Comparison of ENCODE assay signal across 10 cellular contexts in genomic region chr1:178004926-178005391, GRCh38. TPM values are rescaled to one million over a fixed set of nuclear protein-coding genes. Genes with fewer than 3 reads are reported as not detected.
DNase-seq lines count a peak whose midpoint lies in the region; ATAC-seq, FAIRE-seq and TF ChIP-seq lines count a peak whose summit lies in the region.
"Had no signal": no experiment of that assay in that cellular context is flagged by ENCODE, and none has a peak within 500 bp of the region (broad histone marks: within the 10 kb centered on the region; RNA-seq: fewer than 3 reads in every experiment).

No MANE protein-coding gene starts in this region.

- no peaks in the 10 kb centered on the region for H3K27me3 Mint-ChIP-seq in astrocyte (ENCODE audit: low read depth, unreplicated experiment)
- H3K27me3 Mint-ChIP-seq in stimulated activated naive B cell treated with anti-CD40 and anti-IgM and Interleukin-4, amounts not matched to agents 10 μg/mL and 1 μg/mL and 100 μg/mL, for 72 hours, result peaks cover 8 to 16% of the 10 kb centered on the region in 2 donors

- peaks cover 11% of the 10 kb centered on the region for H3K4me1 Mint-ChIP-seq in astrocyte (ENCODE audit: low read depth, unreplicated experiment)
- no peaks in the 10 kb centered on the region for H3K4me1 Mint-ChIP-seq in stimulated activated naive B cell treated with anti-CD40 and anti-IgM and Interleukin-4, amounts not matched to agents 10 μg/mL and 1 μg/mL and 100 μg/mL, for 72 hours

- H3K27me3 ChIP-seq in astrocyte (ENCODE audit: insufficient read depth, low read length) (no peaks in the 10 kb centered on the region), vagina (no peaks in the 10 kb centered on the region), body of pancreas (no peaks in the 10 kb centered on the region)
- H3K27me3 ChIP-seq: thyroid gland had no signal

- no peaks in the 10 kb centered on the region for H3K36me3 ChIP-seq in astrocyte (ENCODE audit: insufficient read depth, low read length)
- H3K36me3 ChIP-seq in vagina, result peaks cover 0 to 5% of the 10 kb centered on the region in 2 donors
- no peaks in the 10 kb centered on the region for H3K36me3 ChIP-seq in body of pancreas (replicated peaks in 1 of 2; ENCODE audit: insufficient read depth in 1 of 2, low read depth in 2 of 2)
- H3K36me3 ChIP-seq: thyroid gland had no signal

- peak; percentile 99 for FAIRE-seq in astrocyte (lab: Jason Lieb, UNC)

- no peaks in the 10 kb centered on the region for H3K9me3 ChIP-seq in astrocyte (ENCODE audit: insufficient read depth, low read depth, low read length)
- no peaks in the 10 kb centered on the region for H3K9me3 ChIP-seq in vagina
- H3K9me3 ChIP-seq in body of pancreas, result no peaks in the 10 kb centered on the region
- H3K9me3 ChIP-seq: thyroid gland had no signal

- no peak overlapping the region for H3K4me3 Mint-ChIP-seq in astrocyte (ENCODE audit: unreplicated experiment)
- H3K4me3 Mint-ChIP-seq in stimulated activated naive B cell treated with anti-CD40 and anti-IgM and Interleukin-4, amounts not matched to agents 10 μg/mL and 1 μg/mL and 100 μg/mL, for 72 hours, result no peak overlapping the region
- H3K4me3 Mint-ChIP-seq: WTC11 had no signal

- WGBS in body of pancreas, 2 donors, result 73 to 74% methylated on average over 6 of the region's 6 CpGs

- TF ChIP-seq POLR2A in vagina (IDR thresholded peaks at IDR 0.05) (no peak), body of pancreas (IDR thresholded peaks at IDR 0.05) (no peak)

- DNase-seq in astrocyte (ENCODE audit: low read depth) (peak; percentile 60), NCI-H2227 (lab: John Stamatoyannopoulos, UW; ENCODE audit: unreplicated experiment) (no peak), vagina (ENCODE audit: extremely low spot score in 2 of 2) (no peak), NCI-H82 treated with DMSO at 0.1 percent for 48 hours (lab: John Stamatoyannopoulos, UW; ENCODE audit: unreplicated experiment) (no peak), body of pancreas (no peak)
- no peak for DNase-seq in stimulated activated naive B cell treated with anti-CD40 and anti-IgM and Interleukin-4, amounts not matched to agents 10 μg/mL and 1 μg/mL and 100 μg/mL, for 72 hours
- DNase-seq: thyroid gland had no signal

- intact Hi-C loops in vagina (cut with DNase I) (no loop called here), body of pancreas (cut with DNase I) (no loop called here)

- H3K4me2 ChIP-seq in astrocyte (ENCODE audit: low read length), result peak overlapping the region; percentile 75

- ATAC-seq in GM18519 (IDR thresholded peaks at IDR 0.05; ENCODE audit: low FRiP score, unreplicated experiment) (peak; percentile 84), HG02885 (IDR thresholded peaks at IDR 0.05; ENCODE audit: poor library complexity, unreplicated experiment) (peak; percentile 64), body of pancreas (no peak)
- ATAC-seq in stimulated activated naive B cell treated with anti-CD40 and anti-IgM and Interleukin-4, amounts not matched to agents 10 μg/mL and 1 μg/mL and 100 μg/mL, for 72 hours (replicated peaks), result peak; percentile 10 to 53
- ATAC-seq: WTC11 had no signal

- H3K27ac ChIP-seq in astrocyte (ENCODE audit: low read depth, low read length), result no peak overlapping the region
- no peak overlapping the region for H3K27ac ChIP-seq in vagina
- no peak overlapping the region for H3K27ac ChIP-seq in body of pancreas
- H3K27ac ChIP-seq: thyroid gland had no signal

- peaks cover 10% of the 10 kb centered on the region for H3K4me1 ChIP-seq in astrocyte (ENCODE audit: insufficient read depth, low read length)
- H3K4me1 ChIP-seq in vagina, result no peaks in the 10 kb centered on the region
- H3K4me1 ChIP-seq in body of pancreas, result no peaks in the 10 kb centered on the region
- H3K4me1 ChIP-seq: thyroid gland had no signal

- H3K9ac ChIP-seq in astrocyte (ENCODE audit: low read length), result no peak overlapping the region

- TF ChIP-seq CTCF in astrocyte (IDR thresholded peaks at IDR 0.05; ENCODE audit: insufficient read depth, low read depth, low read length), result no peak
- no peak for TF ChIP-seq CTCF in vagina (IDR thresholded peaks at IDR 0.05)
- TF ChIP-seq CTCF in body of pancreas (IDR thresholded peaks at IDR 0.05), result no peak

- no peaks in the 10 kb centered on the region for H3K79me2 ChIP-seq in astrocyte (ENCODE audit: insufficient read depth, low read length)

- H3K4me3 ChIP-seq in astrocyte (ENCODE audit: insufficient read depth, low read depth, low read length) (peak overlapping the region; percentile 38), vagina (no peak overlapping the region), body of pancreas (no peak overlapping the region)
- H3K4me3 ChIP-seq: thyroid gland had no signal

- peak overlapping the region; percentile 33 for H2AFZ ChIP-seq in astrocyte (ENCODE audit: low read depth, low read length)

- H4K20me1 ChIP-seq in astrocyte (ENCODE audit: insufficient read depth, low read length), result no peaks in the 10 kb centered on the region

- H3K9me3 Mint-ChIP-seq in astrocyte (ENCODE audit: unreplicated experiment), result no peaks in the 10 kb centered on the region
- H3K9me3 Mint-ChIP-seq in stimulated activated naive B cell treated with anti-CD40 and anti-IgM and Interleukin-4, amounts not matched to agents 10 μg/mL and 1 μg/mL and 100 μg/mL, for 72 hours, result no peaks in the 10 kb centered on the region
- H3K9me3 Mint-ChIP-seq: WTC11 had no signal

- no peak overlapping the region for H3K27ac Mint-ChIP-seq in astrocyte (ENCODE audit: unreplicated experiment)
- H3K27ac Mint-ChIP-seq in stimulated activated naive B cell treated with anti-CD40 and anti-IgM and Interleukin-4, amounts not matched to agents 10 μg/mL and 1 μg/mL and 100 μg/mL, for 72 hours, result no peak overlapping the region
- H3K27ac Mint-ChIP-seq: WTC11 had no signal

- H3K36me3 Mint-ChIP-seq in astrocyte (ENCODE audit: low read depth, unreplicated experiment), result no peaks in the 10 kb centered on the region
- no peaks in the 10 kb centered on the region for H3K36me3 Mint-ChIP-seq in stimulated activated naive B cell treated with anti-CD40 and anti-IgM and Interleukin-4, amounts not matched to agents 10 μg/mL and 1 μg/mL and 100 μg/mL, for 72 hours
- H3K36me3 Mint-ChIP-seq: WTC11 had no signal

RNA-seq across cellular contexts. Expression of gene SEC16B, which starts 35.1 kb away (rescaled TPM):
- total RNA-seq in astrocyte, result 3.0 and 4.2 TPM in 2 replicates
- total RNA-seq in vagina, result 1.7 TPM
- total RNA-seq in body of pancreas, result 10 to 100 TPM; 11.2 to 37.6 TPM
